ENCODE assay signal across 8 cellular contexts in genomic region chr19:13154911-13155471, GRCh38. TPM values are rescaled to one million over a fixed set of nuclear protein-coding genes. Genes with fewer than 3 reads are reported as not detected.
DNase-seq lines count a peak whose midpoint lies in the region; ATAC-seq, FAIRE-seq and TF ChIP-seq lines count a peak whose summit lies in the region.

No MANE protein-coding gene starts in this region.

- no peaks in the 10 kb centered on the region for H3K27me3 Mint-ChIP-seq in activated T-helper 2 cell treated with anti-CD3 and anti-CD28 coated beads, Interferon-gamma antibody, Interleukin-2, Interleukin-4, amounts not matched to agents 10 μg/mL and 5 μg/mL and 100 μg/mL, durations not matched to agents 14 hours and 24 hours and 36 hours (ENCODE audit: low read depth)

- ATAC-seq in upper lobe of left lung (ENCODE audit: low FRiP score in 2 of 2), result peak in 1 of 2 donors; percentile 11

- TF ChIP-seq EP300 in upper lobe of left lung (IDR thresholded peaks at IDR 0.05), result peak in 1 of 4 donors; percentile 56

- peaks cover 28% of the 10 kb centered on the region for H3K4me1 Mint-ChIP-seq in activated T-helper 2 cell treated with anti-CD3 and anti-CD28 coated beads, Interferon-gamma antibody, Interleukin-2, Interleukin-4, amounts not matched to agents 10 μg/mL and 5 μg/mL and 100 μg/mL, durations not matched to agents 14 hours and 24 hours and 36 hours (ENCODE audit: low read depth)

- 4 to 5% methylated on average over 16 to 24 of the region's 24 CpGs for WGBS in upper lobe of left lung, 2 donors

- peak overlapping the region; percentile 96 for H3K4me3 Mint-ChIP-seq in activated T-helper 2 cell treated with anti-CD3 and anti-CD28 coated beads, Interferon-gamma antibody, Interleukin-2, Interleukin-4, amounts not matched to agents 10 μg/mL and 5 μg/mL and 100 μg/mL, durations not matched to agents 14 hours and 24 hours and 36 hours (ENCODE audit: low read depth)

- H3K27ac ChIP-seq in neutrophil (peak overlapping the region; percentile 96), upper lobe of left lung (peak overlapping the region; percentile 98 to 100 (median 99))

- H3K27me3 ChIP-seq in neutrophil, result no peaks in the 10 kb centered on the region
- H3K27me3 ChIP-seq in upper lobe of left lung, result no peaks in the 10 kb centered on the region

- H3K9me3 ChIP-seq in neutrophil, result no peaks in the 10 kb centered on the region
- H3K9me3 ChIP-seq in upper lobe of left lung, result no peaks in the 10 kb centered on the region

- H3K4me1 ChIP-seq in neutrophil (ENCODE audit: control insufficient read depth in 1 of 2, insufficient read depth in 1 of 2, low read depth in 1 of 2, low read length in 1 of 2) (peaks cover 71 to 73% of the 10 kb centered on the region in 2 experiments), upper lobe of left lung (peaks cover 12 to 32% (median 18%) of the 10 kb centered on the region in 4 donors)

- H3K36me3 ChIP-seq in neutrophil, result no peaks in the 10 kb centered on the region
- H3K36me3 ChIP-seq in upper lobe of left lung, result peaks cover 0 to 10% (median 0%) of the 10 kb centered on the region in 4 donors

- intact Hi-C loops in activated T-helper 2 cell treated with anti-CD3 and anti-CD28 coated beads, Interferon-gamma antibody, Interleukin-2, Interleukin-4, amounts not matched to agents 10 μg/mL and 5 μg/mL and 100 μg/mL, durations not matched to agents 14 hours and 24 hours and 36 hours (cut with micrococcal nuclease), result loop anchor here (1.0 to 5.0 kb wide), 3 partner anchors 8 to 682 kb away; no protein-coding TSS in a partner anchor

- peaks cover 36% of the 10 kb centered on the region for H3K36me3 Mint-ChIP-seq in activated T-helper 2 cell treated with anti-CD3 and anti-CD28 coated beads, Interferon-gamma antibody, Interleukin-2, Interleukin-4, amounts not matched to agents 10 μg/mL and 5 μg/mL and 100 μg/mL, durations not matched to agents 14 hours and 24 hours and 36 hours (ENCODE audit: low read depth)

- H3K4me3 ChIP-seq in AG10803 (ENCODE audit: low read length) (peak overlapping the region; percentile 98), fibroblast of pulmonary artery (replicated peaks; ENCODE audit: low read depth, low read length) (peak overlapping the region; percentile 65), neutrophil (ENCODE audit: low read depth in 1 of 2, low read length in 1 of 2) (peak overlapping the region; percentile 91 to 94), upper lobe of left lung (peak overlapping the region; percentile 79 to 99 (median 92))

- TF ChIP-seq POLR2A in H54 (IDR thresholded peaks at IDR 0.05; ENCODE audit: low read depth, low read length) (0 out of 2 replicates have a peak, but pooled peaks have one; percentile 13), upper lobe of left lung (IDR thresholded peaks at IDR 0.05) (no peak)

- peak overlapping the region; percentile 92 for H3K27ac Mint-ChIP-seq in activated T-helper 2 cell treated with anti-CD3 and anti-CD28 coated beads, Interferon-gamma antibody, Interleukin-2, Interleukin-4, amounts not matched to agents 10 μg/mL and 5 μg/mL and 100 μg/mL, durations not matched to agents 14 hours and 24 hours and 36 hours

- peak; percentile 40 for TF ChIP-seq CTCF in AG10803 (conservative IDR thresholded peaks at IDR 0.05; ENCODE audit: low read length)
- peak; percentile 33 for TF ChIP-seq CTCF in fibroblast of pulmonary artery (IDR thresholded peaks at IDR 0.05; ENCODE audit: low read length, missing control alignments)
- no peak for TF ChIP-seq CTCF in neutrophil (IDR thresholded peaks at IDR 0.05)
- TF ChIP-seq CTCF in upper lobe of left lung (IDR thresholded peaks at IDR 0.05), result peak in 1 of 6 experiments; percentile 25

- no peaks in the 10 kb centered on the region for H3K9me3 Mint-ChIP-seq in activated T-helper 2 cell treated with anti-CD3 and anti-CD28 coated beads, Interferon-gamma antibody, Interleukin-2, Interleukin-4, amounts not matched to agents 10 μg/mL and 5 μg/mL and 100 μg/mL, durations not matched to agents 14 hours and 24 hours and 36 hours

- no peak for FAIRE-seq in H54 (lab: Jason Lieb, UNC)

- DNase-seq in AG10803 (ENCODE audit: low read depth), result peak; percentile 69
- DNase-seq in H54 (ENCODE audit: insufficient read length, low spot score), result peak; percentile 35
- DNase-seq in activated T-helper 2 cell treated with anti-CD3 and anti-CD28 coated beads, Interferon-gamma antibody, Interleukin-2, Interleukin-4, amounts not matched to agents 10 μg/mL and 5 μg/mL and 100 μg/mL, durations not matched to agents 14 hours and 24 hours and 36 hours (ENCODE audit: low spot score), result peak; percentile 68
- peak; percentile 81 for DNase-seq in fibroblast of pulmonary artery (ENCODE audit: low read depth)
- peak; percentile 90 for DNase-seq in upper lobe of left lung
- DNase-seq in NCI-H187 treated with DMSO at 0.1 percent for 48 hours (lab: John Stamatoyannopoulos, UW), result no peak

TF ChIP-seq in PFSK-1, 5 proteins besides CTCF, POLR2A, EP300 and RAD21:
- TF ChIP-seq FOXP2 (optimal IDR thresholded peaks at IDR 0.05; ENCODE audit: borderline replicate concordance, extremely low read depth, extremely low read length, insufficient read depth), result no peak
- TF ChIP-seq SIN3A (IDR thresholded peaks at IDR 0.05; ENCODE audit: borderline replicate concordance, insufficient read depth, low read length), result 0 out of 2 replicates have a peak, but pooled peaks have one; percentile 41
- TF ChIP-seq, protein P1, sequence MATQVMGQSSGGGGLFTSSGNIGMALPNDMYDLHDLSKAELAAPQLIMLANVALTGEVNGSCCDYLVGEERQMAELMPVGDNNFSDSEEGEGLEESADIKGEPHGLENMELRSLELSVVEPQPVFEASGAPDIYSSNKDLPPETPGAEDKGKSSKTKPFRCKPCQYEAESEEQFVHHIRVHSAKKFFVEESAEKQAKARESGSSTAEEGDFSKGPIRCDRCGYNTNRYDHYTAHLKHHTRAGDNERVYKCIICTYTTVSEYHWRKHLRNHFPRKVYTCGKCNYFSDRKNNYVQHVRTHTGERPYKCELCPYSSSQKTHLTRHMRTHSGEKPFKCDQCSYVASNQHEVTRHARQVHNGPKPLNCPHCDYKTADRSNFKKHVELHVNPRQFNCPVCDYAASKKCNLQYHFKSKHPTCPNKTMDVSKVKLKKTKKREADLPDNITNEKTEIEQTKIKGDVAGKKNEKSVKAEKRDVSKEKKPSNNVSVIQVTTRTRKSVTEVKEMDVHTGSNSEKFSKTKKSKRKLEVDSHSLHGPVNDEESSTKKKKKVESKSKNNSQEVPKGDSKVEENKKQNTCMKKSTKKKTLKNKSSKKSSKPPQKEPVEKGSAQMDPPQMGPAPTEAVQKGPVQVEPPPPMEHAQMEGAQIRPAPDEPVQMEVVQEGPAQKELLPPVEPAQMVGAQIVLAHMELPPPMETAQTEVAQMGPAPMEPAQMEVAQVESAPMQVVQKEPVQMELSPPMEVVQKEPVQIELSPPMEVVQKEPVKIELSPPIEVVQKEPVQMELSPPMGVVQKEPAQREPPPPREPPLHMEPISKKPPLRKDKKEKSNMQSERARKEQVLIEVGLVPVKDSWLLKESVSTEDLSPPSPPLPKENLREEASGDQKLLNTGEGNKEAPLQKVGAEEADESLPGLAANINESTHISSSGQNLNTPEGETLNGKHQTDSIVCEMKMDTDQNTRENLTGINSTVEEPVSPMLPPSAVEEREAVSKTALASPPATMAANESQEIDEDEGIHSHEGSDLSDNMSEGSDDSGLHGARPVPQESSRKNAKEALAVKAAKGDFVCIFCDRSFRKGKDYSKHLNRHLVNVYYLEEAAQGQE (IDR thresholded peaks at IDR 0.05; ENCODE audit: insufficient read depth in 1 of 2, low read depth in 2 of 2, low read length in 2 of 2), result no peak
- TF ChIP-seq POLR2AphosphoS5 (IDR thresholded peaks at IDR 0.05; ENCODE audit: low read depth, low read length), result 0 out of 2 replicates have a peak, but pooled peaks have one; percentile 64
- TF ChIP-seq TAF1 (IDR thresholded peaks at IDR 0.05; ENCODE audit: borderline replicate concordance, insufficient read depth, low read length), result no peak

RNA-seq across cellular contexts. Expression of gene IER2, which starts 4.8 kb away (rescaled TPM):
- polyA plus RNA-seq in PFSK-1 (2012; ENCODE audit: insufficient read length, low read depth), result 110 TPM
- 140 and 143 TPM in 2 replicates for total RNA-seq in activated T-helper 2 cell treated with anti-CD3 and anti-CD28 coated beads, Interferon-gamma antibody, Interleukin-2, Interleukin-4, amounts not matched to agents 10 μg/mL and 5 μg/mL and 100 μg/mL, durations not matched to agents 14 hours and 24 hours and 36 hours
- total RNA-seq in upper lobe of left lung, result 100 to 1,000 TPM in 4 of 6 donors, 10 to 100 TPM in 2; 94.3 to 246 (median 129) TPM

RNA-seq across cellular contexts. Expression of gene STX10, which starts 4.8 kb away (rescaled TPM):
- 141 TPM for polyA plus RNA-seq in PFSK-1 (2012; ENCODE audit: insufficient read length, low read depth)
- 68.9 and 69.1 TPM in 2 replicates for total RNA-seq in activated T-helper 2 cell treated with anti-CD3 and anti-CD28 coated beads, Interferon-gamma antibody, Interleukin-2, Interleukin-4, amounts not matched to agents 10 μg/mL and 5 μg/mL and 100 μg/mL, durations not matched to agents 14 hours and 24 hours and 36 hours
- 100 to 1,000 TPM in 4 of 6 donors, 10 to 100 TPM in 2; 80.0 to 348 (median 107) TPM for total RNA-seq in upper lobe of left lung

RNA-seq across cellular contexts. Expression of gene NACC1, which starts 36.9 kb away (rescaled TPM):
- 58.8 TPM for polyA plus RNA-seq in PFSK-1 (2012; ENCODE audit: insufficient read length, low read depth)
- total RNA-seq in activated T-helper 2 cell treated with anti-CD3 and anti-CD28 coated beads, Interferon-gamma antibody, Interleukin-2, Interleukin-4, amounts not matched to agents 10 μg/mL and 5 μg/mL and 100 μg/mL, durations not matched to agents 14 hours and 24 hours and 36 hours, result 117 and 132 TPM in 2 replicates
- 10 to 100 TPM; 22.0 to 96.1 (median 55.7) TPM for total RNA-seq in upper lobe of left lung

RNA-seq across cellular contexts. Expression of gene TRMT1, which starts 38.5 kb away (rescaled TPM):
- polyA plus RNA-seq in PFSK-1 (2012; ENCODE audit: insufficient read length, low read depth), result 129 TPM
- 112 and 116 TPM in 2 replicates for total RNA-seq in activated T-helper 2 cell treated with anti-CD3 and anti-CD28 coated beads, Interferon-gamma antibody, Interleukin-2, Interleukin-4, amounts not matched to agents 10 μg/mL and 5 μg/mL and 100 μg/mL, durations not matched to agents 14 hours and 24 hours and 36 hours
- total RNA-seq in upper lobe of left lung, result 10 to 100 TPM; 27.2 to 92.2 (median 33.1) TPM

RNA-seq across cellular contexts. Expression of gene LYL1, which starts 52.3 kb away (rescaled TPM):
- 0.31 TPM for polyA plus RNA-seq in PFSK-1 (2012; ENCODE audit: insufficient read length, low read depth)
- total RNA-seq in activated T-helper 2 cell treated with anti-CD3 and anti-CD28 coated beads, Interferon-gamma antibody, Interleukin-2, Interleukin-4, amounts not matched to agents 10 μg/mL and 5 μg/mL and 100 μg/mL, durations not matched to agents 14 hours and 24 hours and 36 hours, result 5.5 and 5.6 TPM in 2 replicates
- total RNA-seq in upper lobe of left lung, result 10 to 100 TPM; 22.6 to 55.5 (median 31.4) TPM
